ENCODE assay signal across 29 cellular contexts in the genomic region with DNA sequence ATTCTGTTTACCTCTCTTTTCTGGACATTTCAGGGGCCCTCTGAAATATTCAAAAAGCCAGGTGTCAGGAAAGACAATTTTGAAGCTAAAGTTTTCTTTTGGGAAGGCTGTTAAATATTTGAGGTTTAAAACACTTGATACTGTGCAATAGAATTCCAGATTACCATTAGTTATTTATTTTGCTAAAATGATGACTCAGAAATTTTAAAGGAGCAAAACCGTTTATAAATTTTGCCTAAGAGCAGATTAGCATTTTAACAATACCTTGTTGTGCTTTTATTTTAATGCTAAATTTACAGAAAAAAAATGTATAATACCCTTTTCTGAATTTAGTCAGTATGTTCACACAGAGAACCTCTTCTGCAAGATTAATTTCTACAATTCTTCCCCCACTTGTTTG.
"Had no signal": no experiment of that assay in that cellular context is flagged by ENCODE, and none has a peak within 500 bp of the region (broad histone marks: within the 10 kb centered on the region; RNA-seq: fewer than 3 reads in every experiment).

No MANE protein-coding gene starts in this region.

- H3K9me3 ChIP-seq: body of pancreas, esophagus muscularis mucosa, gastroesophageal sphincter, heart right ventricle had no signal

- H3K36me3 ChIP-seq: esophagus muscularis mucosa, gastroesophageal sphincter, heart right ventricle had no signal

- H3K4me3 ChIP-seq: body of pancreas, esophagus muscularis mucosa, gastroesophageal sphincter, heart right ventricle had no signal

- H3K27ac ChIP-seq: body of pancreas, esophagus muscularis mucosa, gastroesophageal sphincter, heart right ventricle had no signal

- H3K27me3 ChIP-seq: body of pancreas, esophagus muscularis mucosa, gastroesophageal sphincter, heart right ventricle had no signal

- H3K4me1 ChIP-seq: body of pancreas, esophagus muscularis mucosa, gastroesophageal sphincter, heart right ventricle had no signal

- ATAC-seq: activated CD4-positive, alpha-beta T cell treated with anti-CD3 and anti-CD28 coated beads for 36 hours; activated naive CD4-positive, alpha-beta T cell treated with anti-CD3 and anti-CD28 coated beads, Interleukin-2, amount 50 U/mL, for 72 hours; activated T-cell treated with anti-CD3 and anti-CD28 coated beads, Interleukin-2, amount 50 U/mL, for 72 hours; body of pancreas; effector memory CD8-positive, alpha-beta T cell; gastroesophageal sphincter; heart right ventricle had no signal

- DNase-seq: activated CD4-positive, alpha-beta memory T cell treated with anti-CD3 and anti-CD28 coated beads, Interleukin-2, amount 10 ng/mL, durations not matched to agents 7 days and 5 days; activated CD4-positive, alpha-beta T cell treated with anti-CD3 and anti-CD28 coated beads for 36 hours; activated CD4-positive, alpha-beta T cell treated with anti-CD3 and anti-CD28 coated beads, Interleukin-2, amount 10 ng/mL, durations not matched to agents 7 days and 5 days; activated CD4-positive, alpha-beta T cell treated with anti-CD3 and anti-CD28 coated beads, Interleukin-2, amount 50 U/mL, for 4 hours; activated CD4-positive, CD25-positive, alpha-beta regulatory T cell; activated CD4-positive, CD25-positive, alpha-beta regulatory T cell treated with anti-CD3 and anti-CD28 coated beads, Interleukin-2, amount 50 U/mL, for 72 hours; activated CD8-positive, alpha-beta memory T cell treated with anti-CD3 and anti-CD28 coated beads, Interleukin-2, amount 50 U/mL, for 48 hours; activated gamma-delta T cell; activated naive CD4-positive, alpha-beta T cell; activated naive CD4-positive, alpha-beta T cell treated with anti-CD3 and anti-CD28 coated beads, Interleukin-2, amount 10 ng/mL, durations not matched to agents 7 days and 5 days; activated naive CD8-positive, alpha-beta T cell treated with anti-CD3 and anti-CD28 coated beads, Interleukin-2, amount 10 ng/mL, durations not matched to agents 7 days and 5 days; activated T-cell treated with anti-CD3 and anti-CD28 coated beads for 4 hours; activated T-cell treated with anti-CD3 and anti-CD28 coated beads, Interleukin-2, amount 50 U/mL, for 24 hours; activated T-cell treated with anti-CD3 and anti-CD28 coated beads, Interleukin-2, amount 50 U/mL, for 72 hours; amniotic stem cell; anterior cingulate cortex; body of pancreas; caudate nucleus; cortex of kidney; dermis blood vessel endothelial cell; effector CD4-positive, alpha-beta T cell; effector memory CD8-positive, alpha-beta T cell; erythroblast; foreskin melanocyte; heart right ventricle; T-helper 2 cell had no signal
